ENCODE assay signal across 28 cellular contexts in genomic region chr7:140360697-140361229, GRCh38. TPM values are rescaled to one million over a fixed set of nuclear protein-coding genes. Genes with fewer than 3 reads are reported as not detected.
A peak's percentile ranks its signal among the peaks of the same experiment; 100 is the strongest.
DNase-seq lines count a peak whose midpoint lies in the region; ATAC-seq and TF ChIP-seq lines count a peak whose summit lies in the region.
"Had no signal": no experiment of that assay in that cellular context is flagged by ENCODE, and none has a peak within 500 bp of the region (broad histone marks: within the 10 kb centered on the region; RNA-seq: fewer than 3 reads in every experiment).

No MANE protein-coding gene starts in this region.

- no peaks in the 10 kb centered on the region for H3K27me3 Mint-ChIP-seq in activated CD4-positive, alpha-beta T cell treated with anti-CD3 and anti-CD28 coated beads for 36 hours
- no peaks in the 10 kb centered on the region for H3K27me3 Mint-ChIP-seq in CD8-positive, alpha-beta T cell (ENCODE audit: low read depth)
- no peaks in the 10 kb centered on the region for H3K27me3 Mint-ChIP-seq in activated CD4-positive, alpha-beta memory T cell treated with anti-CD3 and anti-CD28 coated beads, Interleukin-2, amount 10 ng/mL, durations not matched to agents 7 days and 5 days
- peaks cover 0 to 8% (median 0%) of the 10 kb centered on the region in 3 donors for H3K27me3 Mint-ChIP-seq in immature natural killer cell (ENCODE audit: low read depth in 3 of 3)

- H3K4me1 ChIP-seq in CD8-positive, alpha-beta T cell (ENCODE audit: insufficient read depth, low read length) = peaks cover 4% of the 10 kb centered on the region
- no peaks in the 10 kb centered on the region for H3K4me1 ChIP-seq in testis
- H3K4me1 ChIP-seq: uterus had no signal

- peak overlapping the region; percentile 82 for H3K27ac Mint-ChIP-seq in activated CD4-positive, alpha-beta T cell treated with anti-CD3 and anti-CD28 coated beads for 36 hours
- peak overlapping the region; percentile 34 for H3K27ac Mint-ChIP-seq in CD8-positive, alpha-beta T cell
- H3K27ac Mint-ChIP-seq in activated CD4-positive, alpha-beta memory T cell treated with anti-CD3 and anti-CD28 coated beads, Interleukin-2, amount 10 ng/mL, durations not matched to agents 7 days and 5 days = peak overlapping the region; percentile 69
- peak overlapping the region in 5 of 6 donors; percentile 6 to 84 (median 41) for H3K27ac Mint-ChIP-seq in immature natural killer cell
- H3K27ac Mint-ChIP-seq: dendritic cell treated with granulocyte-macrophage colony-stimulating factor and Interleukin-4, amounts not matched to agents 40 ng/mL and 50 ng/mL, for 4 days had no signal

- peaks cover 30% of the 10 kb centered on the region for H3K4me1 Mint-ChIP-seq in activated CD4-positive, alpha-beta T cell treated with anti-CD3 and anti-CD28 coated beads for 36 hours
- peaks cover 18% of the 10 kb centered on the region for H3K4me1 Mint-ChIP-seq in CD8-positive, alpha-beta T cell (ENCODE audit: low read depth)
- H3K4me1 Mint-ChIP-seq in activated CD4-positive, alpha-beta memory T cell treated with anti-CD3 and anti-CD28 coated beads, Interleukin-2, amount 10 ng/mL, durations not matched to agents 7 days and 5 days = peaks cover 36% of the 10 kb centered on the region
- peaks cover 28 to 30% of the 10 kb centered on the region in 2 donors for H3K4me1 Mint-ChIP-seq in immature natural killer cell

- H3K9me3 ChIP-seq in CD8-positive, alpha-beta T cell (ENCODE audit: low read length) = no peaks in the 10 kb centered on the region
- no peaks in the 10 kb centered on the region for H3K9me3 ChIP-seq in testis
- H3K9me3 ChIP-seq: heart left ventricle, left lung, uterus had no signal

- H3K36me3 ChIP-seq in CD8-positive, alpha-beta T cell (ENCODE audit: insufficient read depth, low read length) = no peaks in the 10 kb centered on the region
- H3K36me3 ChIP-seq in testis (ENCODE audit: low read depth, missing control alignments) = no peaks in the 10 kb centered on the region
- H3K36me3 ChIP-seq: uterus had no signal

- no peaks in the 10 kb centered on the region for H3K9me3 Mint-ChIP-seq in activated CD4-positive, alpha-beta T cell treated with anti-CD3 and anti-CD28 coated beads for 36 hours (ENCODE audit: low read depth)
- H3K9me3 Mint-ChIP-seq in CD8-positive, alpha-beta T cell = no peaks in the 10 kb centered on the region
- no peaks in the 10 kb centered on the region for H3K9me3 Mint-ChIP-seq in activated CD4-positive, alpha-beta memory T cell treated with anti-CD3 and anti-CD28 coated beads, Interleukin-2, amount 10 ng/mL, durations not matched to agents 7 days and 5 days
- H3K9me3 Mint-ChIP-seq in immature natural killer cell = no peaks in the 10 kb centered on the region
- H3K9me3 Mint-ChIP-seq: activated T-cell treated with anti-CD3 and anti-CD28 coated beads, Interleukin-2, amount 50 U/mL, for 4 hours; dendritic cell treated with granulocyte-macrophage colony-stimulating factor and Interleukin-4, amounts not matched to agents 40 ng/mL and 50 ng/mL, for 4 days had no signal

- peaks cover 44% of the 10 kb centered on the region for H3K36me3 Mint-ChIP-seq in activated CD4-positive, alpha-beta T cell treated with anti-CD3 and anti-CD28 coated beads for 36 hours (ENCODE audit: low read depth)
- H3K36me3 Mint-ChIP-seq in CD8-positive, alpha-beta T cell = peaks cover 42% of the 10 kb centered on the region
- peaks cover 43% of the 10 kb centered on the region for H3K36me3 Mint-ChIP-seq in activated CD4-positive, alpha-beta memory T cell treated with anti-CD3 and anti-CD28 coated beads, Interleukin-2, amount 10 ng/mL, durations not matched to agents 7 days and 5 days (ENCODE audit: low read depth)
- peaks cover 4 to 14% (median 5%) of the 10 kb centered on the region in 3 donors for H3K36me3 Mint-ChIP-seq in immature natural killer cell

- TF ChIP-seq CTCF in CD8-positive, alpha-beta T cell (IDR thresholded peaks at IDR 0.05) = no peak
- no peak for TF ChIP-seq CTCF in testis (IDR thresholded peaks at IDR 0.05)

- TF ChIP-seq POLR2A in testis (IDR thresholded peaks at IDR 0.05) = no peak

- DNase-seq in activated CD4-positive, alpha-beta T cell treated with anti-CD3 and anti-CD28 coated beads for 36 hours = no peak
- DNase-seq in activated CD4-positive, alpha-beta T cell treated with anti-CD3 and anti-CD28 coated beads for 1 hour = no peak
- DNase-seq in CD8-positive, alpha-beta T cell = no peak
- DNase-seq in activated CD4-positive, alpha-beta memory T cell treated with anti-CD3 and anti-CD28 coated beads, Interleukin-2, amount 10 ng/mL, durations not matched to agents 7 days and 5 days = no peak
- DNase-seq in immature natural killer cell (no peak), amygdala (lab: John Stamatoyannopoulos, UW) (no peak), testis (no peak)
- DNase-seq in stimulated activated naive CD4-positive, alpha-beta T cell (lab: John Stamatoyannopoulos, UW) = no peak
- DNase-seq: activated CD4-positive, CD25-positive, alpha-beta regulatory T cell treated with anti-CD3 and anti-CD28 coated beads, Interleukin-2, amount 50 U/mL, for 72 hours; activated T-cell treated with anti-CD3 and anti-CD28 coated beads, Interleukin-2, amount 50 U/mL, for 4 hours; AML-193; heart left ventricle; left lung; NCI-H1105 treated with DMSO at 0.1 percent for 48 hours; NCI-H2081 treated with DMSO at 0.1 percent for 48 hours; stimulated activated CD4-positive, alpha-beta T cell treated with anti-CD3 and anti-CD28 coated beads, Interleukin-4, amount 100 ng/mL, for 24 hours; substantia nigra; uterus had no signal

- H3K27me3 ChIP-seq in CD8-positive, alpha-beta T cell (ENCODE audit: insufficient read depth, low read length) = no peaks in the 10 kb centered on the region
- H3K27me3 ChIP-seq in testis = no peaks in the 10 kb centered on the region
- H3K27me3 ChIP-seq: cardiac muscle cell, heart left ventricle, left lung, uterus had no signal

- POLR2A ChIA-PET in activated CD4-positive, alpha-beta T cell treated with anti-CD3 and anti-CD28 coated beads for 36 hours (lab: Charles Lee) = interaction anchor here (0.6 to 3.3 kb wide), 3 partner anchors 15 to 150 kb away, joined by 3 to 42 read pairs (median 11); no protein-coding TSS in a partner anchor
- POLR2A ChIA-PET in CD8-positive, alpha-beta T cell (lab: Charles Lee) = interaction anchor here (1.5 kb wide), 1 partner anchor 184 kb away, joined by 4 read pairs; the partner anchor contains the start of gene KDM7A
- POLR2A ChIA-PET in activated CD4-positive, alpha-beta memory T cell treated with anti-CD3 and anti-CD28 coated beads, Interleukin-2, amount 10 ng/mL, durations not matched to agents 7 days and 5 days (lab: Charles Lee) = interaction anchor here (0.7 to 3.2 kb wide), 14 partner anchors 8 to 185 kb away, joined by 3 to 93 read pairs (median 4); partner anchors contain the start of genes RAB19 and SLC37A3

- H3K27ac ChIP-seq in CD8-positive, alpha-beta T cell (ENCODE audit: low read depth, low read length) = no peak overlapping the region
- no peak overlapping the region for H3K27ac ChIP-seq in testis
- H3K27ac ChIP-seq: 22Rv1, cardiac muscle cell, heart left ventricle, left lung, SK-N-MC, uterus had no signal

- 66 to 81% methylated on average over 6 of the region's 6 CpGs for WGBS in testis, 2 donors

- no peak overlapping the region for H3K4me3 ChIP-seq in CD8-positive, alpha-beta T cell (ENCODE audit: low read depth, low read length)
- no peak overlapping the region for H3K4me3 ChIP-seq in testis
- H3K4me3 ChIP-seq: cardiac muscle cell, heart left ventricle, left lung, SK-N-MC, smooth muscle cell, uterus had no signal

- CTCF ChIA-PET in activated CD4-positive, alpha-beta T cell treated with anti-CD3 and anti-CD28 coated beads for 36 hours (lab: Charles Lee) = interaction anchor here (0.6 to 2.6 kb wide), 6 partner anchors 14 to 192 kb away, joined by 3 to 17 read pairs (median 4); no protein-coding TSS in a partner anchor
- CTCF ChIA-PET in CD8-positive, alpha-beta T cell (lab: Charles Lee) = interaction anchor here (0.6 to 1.3 kb wide), 2 partner anchors 13 to 82 kb away, joined by 3 to 4 read pairs; no protein-coding TSS in a partner anchor
- CTCF ChIA-PET in activated CD4-positive, alpha-beta memory T cell treated with anti-CD3 and anti-CD28 coated beads, Interleukin-2, amount 10 ng/mL, durations not matched to agents 7 days and 5 days (lab: Charles Lee) = interaction anchor here (1.2 to 3.3 kb wide), 5 partner anchors 14 to 131 kb away, joined by 3 to 25 read pairs (median 6); no protein-coding TSS in a partner anchor

- ATAC-seq in activated CD4-positive, alpha-beta T cell treated with anti-CD3 and anti-CD28 coated beads for 36 hours = peak; percentile 14
- ATAC-seq in CD8-positive, alpha-beta T cell = no peak
- ATAC-seq: HCT116, heart left ventricle, left lung had no signal

- H3K4me3 Mint-ChIP-seq in activated CD4-positive, alpha-beta T cell treated with anti-CD3 and anti-CD28 coated beads for 36 hours = no peak overlapping the region
- no peak overlapping the region for H3K4me3 Mint-ChIP-seq in CD8-positive, alpha-beta T cell
- no peak overlapping the region for H3K4me3 Mint-ChIP-seq in activated CD4-positive, alpha-beta memory T cell treated with anti-CD3 and anti-CD28 coated beads, Interleukin-2, amount 10 ng/mL, durations not matched to agents 7 days and 5 days
- peak overlapping the region in 2 of 5 donors; percentile 6 to 30 for H3K4me3 Mint-ChIP-seq in immature natural killer cell
- H3K4me3 Mint-ChIP-seq: activated T-cell treated with anti-CD3 and anti-CD28 coated beads, Interleukin-2, amount 50 U/mL, for 4 hours; dendritic cell treated with granulocyte-macrophage colony-stimulating factor and Interleukin-4, amounts not matched to agents 40 ng/mL and 50 ng/mL, for 4 days had no signal

- intact Hi-C loops in activated CD4-positive, alpha-beta T cell treated with anti-CD3 and anti-CD28 coated beads for 36 hours (cut with DNase I, micrococcal nuclease) = no loop called here
- intact Hi-C loops in CD8-positive, alpha-beta T cell (cut with DNase I, micrococcal nuclease) = no loop called here
- intact Hi-C loops in testis (cut with DNase I; ENCODE audit: low total_unique reads) = no loop called here

RNA-seq across cellular contexts. Expression of gene SLC37A3, which starts 37.6 kb away (rescaled TPM):
- 10 to 100 TPM; 47.5 to 55.5 TPM for total RNA-seq in activated CD4-positive, alpha-beta T cell treated with anti-CD3 and anti-CD28 coated beads for 36 hours
- total RNA-seq in CD8-positive, alpha-beta T cell = 10 to 100 TPM; 28.4 to 32.1 TPM
- 10 to 100 TPM; 28.8 to 30.7 TPM for total RNA-seq in activated CD4-positive, alpha-beta memory T cell treated with anti-CD3 and anti-CD28 coated beads, Interleukin-2, amount 10 ng/mL, durations not matched to agents 7 days and 5 days
- polyA plus RNA-seq in immature natural killer cell (1 to 10 TPM; 2.7 to 9.5 (median 9.2) TPM), testis (ENCODE audit: insufficient read depth, low read depth, low replicate concordance) (23.8 TPM)
- 10 to 100 TPM; 44.7 to 67.3 TPM for total RNA-seq in testis

RNA-seq across cellular contexts. Expression of gene RAB19, which starts 43.1 kb away (rescaled TPM):
- total RNA-seq in activated CD4-positive, alpha-beta T cell treated with anti-CD3 and anti-CD28 coated beads for 36 hours = 10 to 100 TPM; 11.3 to 12.8 TPM
- 1 to 10 TPM; 1.9 to 4.2 TPM for total RNA-seq in CD8-positive, alpha-beta T cell
- 1 to 10 TPM; 4.3 to 4.8 TPM for total RNA-seq in activated CD4-positive, alpha-beta memory T cell treated with anti-CD3 and anti-CD28 coated beads, Interleukin-2, amount 10 ng/mL, durations not matched to agents 7 days and 5 days
- polyA plus RNA-seq in immature natural killer cell (1 to 10 TPM in 2 of 3 donors, not detected in 1; 2.4 to 3.1 TPM), testis (ENCODE audit: insufficient read depth, low read depth, low replicate concordance) (0.59 TPM)
- not detected for total RNA-seq in testis
- total RNA-seq: heart left ventricle, HT1080, NCI-H460, RPMI7951, smooth muscle cell, uterus had no signal
- polyA plus RNA-seq: heart left ventricle, neural cell, smooth muscle cell had no signal
